Comparison of ENCODE assay signal across 16 cellular contexts in the genomic region with DNA sequence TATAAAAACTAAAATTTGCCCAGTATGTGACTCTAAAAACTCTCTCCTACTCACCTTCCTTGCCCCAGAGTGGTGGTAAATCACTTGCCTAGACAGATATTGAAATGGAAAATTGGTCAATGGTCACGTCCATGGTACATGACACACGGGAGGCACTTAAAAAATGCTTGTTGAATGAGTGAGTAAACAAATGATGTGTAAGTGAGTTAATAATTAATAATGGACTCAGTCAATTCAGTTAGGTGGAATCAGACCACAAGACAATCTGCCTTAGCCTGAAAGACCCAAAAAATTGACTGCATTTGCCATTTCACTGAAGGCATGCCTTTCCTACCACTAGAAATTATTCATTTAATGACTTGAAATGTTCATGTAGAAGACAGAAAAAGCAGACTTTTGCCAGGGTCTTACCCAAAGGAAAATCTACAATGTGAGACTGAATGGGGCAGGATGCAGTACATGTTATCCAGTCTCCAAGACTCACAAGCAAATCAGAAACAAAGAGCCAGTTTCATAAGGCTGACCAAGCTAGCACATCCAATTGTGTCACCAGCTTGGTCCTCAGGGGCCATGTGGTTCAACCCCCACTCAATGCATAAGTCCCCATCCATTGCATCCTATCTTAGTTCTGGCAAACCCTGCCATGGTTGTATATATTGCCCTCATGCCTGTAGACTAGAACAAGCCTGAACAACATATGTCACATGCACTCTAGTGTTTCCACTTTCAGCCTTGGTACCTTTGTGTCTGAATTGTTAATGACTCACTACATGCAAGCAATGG.
A peak's percentile ranks its signal among the peaks of the same experiment; 100 is the strongest.
DNase-seq lines count a peak whose midpoint lies in the region; ATAC-seq, FAIRE-seq and TF ChIP-seq lines count a peak whose summit lies in the region.
"Had no signal": no experiment of that assay in that cellular context is flagged by ENCODE, and none has a peak within 500 bp of the region (broad histone marks: within the 10 kb centered on the region; RNA-seq: fewer than 3 reads in every experiment).

No MANE protein-coding gene starts in this region.

- POLR2A ChIA-PET in activated CD8-positive, alpha-beta T cell treated with anti-CD3 and anti-CD28 coated beads, Interleukin-2, amount 10 ng/mL, durations not matched to agents 7 days and 5 days (lab: Charles Lee), result no interaction called here

- H3K4me3 Mint-ChIP-seq in activated CD8-positive, alpha-beta T cell treated with anti-CD3 and anti-CD28 coated beads, Interleukin-2, amount 10 ng/mL, durations not matched to agents 7 days and 5 days, result no peak overlapping the region
- H3K4me3 Mint-ChIP-seq: CD8-positive, alpha-beta memory T cell; GM23338; natural killer cell treated with Interleukin-12 subunit alpha and Interleukin-12 subunit beta and Interleukin-15 and Interleukin-18, amount 100 ng/mL, for 72 hours had no signal

- H3K9me3 ChIP-seq in upper lobe of right lung, result no peaks in the 10 kb centered on the region
- H3K9me3 ChIP-seq: sigmoid colon, thoracic aorta had no signal

- H3K27ac ChIP-seq in upper lobe of right lung, result no peak overlapping the region
- H3K27ac ChIP-seq: foreskin keratinocyte, sigmoid colon, thoracic aorta, WERI-Rb-1 had no signal

- no peaks in the 10 kb centered on the region for H3K27me3 ChIP-seq in upper lobe of right lung
- H3K27me3 ChIP-seq: foreskin keratinocyte, sigmoid colon had no signal

- H3K4me3 ChIP-seq in upper lobe of right lung, result no peak overlapping the region
- H3K4me3 ChIP-seq: GM23338, sigmoid colon, thoracic aorta had no signal

- no peak for TF ChIP-seq CTCF in upper lobe of right lung (IDR thresholded peaks at IDR 0.05)

- no peaks in the 10 kb centered on the region for H3K27me3 Mint-ChIP-seq in activated CD8-positive, alpha-beta T cell treated with anti-CD3 and anti-CD28 coated beads, Interleukin-2, amount 10 ng/mL, durations not matched to agents 7 days and 5 days (ENCODE audit: low read depth)
- H3K27me3 Mint-ChIP-seq: natural killer cell treated with Interleukin-12 subunit alpha and Interleukin-12 subunit beta and Interleukin-15 and Interleukin-18, amount 100 ng/mL, for 72 hours had no signal

- no peak overlapping the region for H3K27ac Mint-ChIP-seq in activated CD8-positive, alpha-beta T cell treated with anti-CD3 and anti-CD28 coated beads, Interleukin-2, amount 10 ng/mL, durations not matched to agents 7 days and 5 days
- H3K27ac Mint-ChIP-seq: GM23338; natural killer cell treated with Interleukin-12 subunit alpha and Interleukin-12 subunit beta and Interleukin-15 and Interleukin-18, amount 100 ng/mL, for 72 hours had no signal

- peak; percentile 82 for FAIRE-seq in GM19239 (lab: Jason Lieb, UNC)
- FAIRE-seq: keratinocyte had no signal

- H3K36me3 Mint-ChIP-seq in activated CD8-positive, alpha-beta T cell treated with anti-CD3 and anti-CD28 coated beads, Interleukin-2, amount 10 ng/mL, durations not matched to agents 7 days and 5 days (ENCODE audit: low read depth), result no peaks in the 10 kb centered on the region
- H3K36me3 Mint-ChIP-seq: CD8-positive, alpha-beta memory T cell; natural killer cell treated with Interleukin-12 subunit alpha and Interleukin-12 subunit beta and Interleukin-15 and Interleukin-18, amount 100 ng/mL, for 72 hours had no signal

- ATAC-seq in HG02938 (IDR thresholded peaks at IDR 0.05; ENCODE audit: unreplicated experiment), result peak; percentile 47
- peak; percentile 28 for ATAC-seq in upper lobe of right lung
- no peak for ATAC-seq in activated CD8-positive, alpha-beta T cell treated with anti-CD3 and anti-CD28 coated beads, Interleukin-2, amount 10 ng/mL, durations not matched to agents 7 days and 5 days
- no peak for ATAC-seq in GM21526 (IDR thresholded peaks at IDR 0.05; ENCODE audit: low FRiP score, unreplicated experiment)
- ATAC-seq: foreskin keratinocyte; GM23338; natural killer cell treated with Interleukin-12 subunit alpha and Interleukin-12 subunit beta and Interleukin-15 and Interleukin-18, amount 100 ng/mL, for 72 hours had no signal

- H3K36me3 ChIP-seq in upper lobe of right lung, result no peaks in the 10 kb centered on the region
- H3K36me3 ChIP-seq: sigmoid colon, thoracic aorta, WERI-Rb-1 had no signal

- CTCF ChIA-PET in activated CD8-positive, alpha-beta T cell treated with anti-CD3 and anti-CD28 coated beads, Interleukin-2, amount 10 ng/mL, durations not matched to agents 7 days and 5 days (lab: Charles Lee), result no interaction called here

- DNase-seq in GM19239 (ENCODE audit: insufficient read length, low spot score) (peak; percentile 13), HPDE6-E6E7 (ENCODE audit: extremely low spot score) (peak; percentile 26), upper lobe of right lung (no peak)
- DNase-seq in activated effector memory CD4-positive, alpha-beta T cell treated with anti-CD3 and anti-CD28 coated beads, Interleukin-2, amount 50 U/mL, for 16 hours, result no peak
- DNase-seq in activated CD8-positive, alpha-beta T cell treated with anti-CD3 and anti-CD28 coated beads, Interleukin-2, amount 10 ng/mL, durations not matched to agents 7 days and 5 days, result no peak
- DNase-seq: activated T-cell treated with anti-CD3 and anti-CD28 coated beads for 4 hours; CD8-positive, alpha-beta memory T cell; foreskin keratinocyte; sigmoid colon; WERI-Rb-1 had no signal

- intact Hi-C loops in upper lobe of right lung (cut with DNase I), result no loop called here

- no peaks in the 10 kb centered on the region for H3K4me1 Mint-ChIP-seq in activated CD8-positive, alpha-beta T cell treated with anti-CD3 and anti-CD28 coated beads, Interleukin-2, amount 10 ng/mL, durations not matched to agents 7 days and 5 days (ENCODE audit: low read depth)
- H3K4me1 Mint-ChIP-seq: CD8-positive, alpha-beta memory T cell had no signal

- no peaks in the 10 kb centered on the region for H3K4me1 ChIP-seq in upper lobe of right lung
- H3K4me1 ChIP-seq: foreskin keratinocyte, sigmoid colon had no signal

- no peaks in the 10 kb centered on the region for H3K9me3 Mint-ChIP-seq in activated CD8-positive, alpha-beta T cell treated with anti-CD3 and anti-CD28 coated beads, Interleukin-2, amount 10 ng/mL, durations not matched to agents 7 days and 5 days (ENCODE audit: insufficient read depth)
- H3K9me3 Mint-ChIP-seq: GM23338 had no signal

Comparison
In these comparisons a context has a peak if more than half of its experiments do, and no peak if none do; other contexts are left out.
1. DNase-seq: peak in GM19239 (single experiment) and HPDE6-E6E7 (single experiment); none in upper lobe of right lung (single experiment), activated effector memory CD4-positive, alpha-beta T cell treated with anti-CD3 and anti-CD28 coated beads, Interleukin-2, amount 50 U/mL, for 16 hours (single experiment) and activated CD8-positive, alpha-beta T cell treated with anti-CD3 and anti-CD28 coated beads, Interleukin-2, amount 10 ng/mL, durations not matched to agents 7 days and 5 days (single experiment).
2. ATAC-seq: peak in HG02938 (single experiment) and upper lobe of right lung (single experiment); none in activated CD8-positive, alpha-beta T cell treated with anti-CD3 and anti-CD28 coated beads, Interleukin-2, amount 10 ng/mL, durations not matched to agents 7 days and 5 days (single experiment) and GM21526 (single experiment).